ENCODE assay signal across 21 cellular contexts in genomic region chr4:121819216-121819980, GRCh38. TPM values are rescaled to one million over a fixed set of nuclear protein-coding genes. Genes with fewer than 3 reads are reported as not detected.
DNase-seq lines count a peak whose midpoint lies in the region; ATAC-seq and TF ChIP-seq lines count a peak whose summit lies in the region.
"Had no signal": no experiment of that assay in that cellular context is flagged by ENCODE, and none has a peak within 500 bp of the region (broad histone marks: within the 10 kb centered on the region; RNA-seq: fewer than 3 reads in every experiment).

No MANE protein-coding gene starts in this region.

- H3K36me3 ChIP-seq in ACC112 (ENCODE audit: insufficient read depth, low read length) (peaks cover 39% of the 10 kb centered on the region), esophagus squamous epithelium (peaks cover 0 to 64% (median 19%) of the 10 kb centered on the region in 3 donors)
- H3K36me3 ChIP-seq in CD8-positive, alpha-beta memory T cell (ENCODE audit: insufficient read depth, low read length) = peaks cover 12% of the 10 kb centered on the region
- H3K36me3 ChIP-seq: ovary had no signal

- H3K27ac Mint-ChIP-seq in CD8-positive, alpha-beta memory T cell = peak overlapping the region in 5 of 8 donors; percentile 2 to 72 (median 33)
- peak overlapping the region; percentile 4 for H3K27ac Mint-ChIP-seq in activated CD8-positive, alpha-beta T cell treated with anti-CD3 and anti-CD28 coated beads for 36 hours

- no peak for TF ChIP-seq POLR2A in esophagus squamous epithelium (IDR thresholded peaks at IDR 0.05)

- WGBS in esophagus squamous epithelium, 2 donors = 82 to 95% methylated on average over 2 of the region's 2 CpGs

- H3K27me3 ChIP-seq in ACC112 (ENCODE audit: insufficient read depth, low read length) = no peaks in the 10 kb centered on the region
- H3K27me3 ChIP-seq in CD8-positive, alpha-beta memory T cell (ENCODE audit: insufficient read depth, low read length, poor library complexity, severe bottlenecking) = no peaks in the 10 kb centered on the region
- H3K27me3 ChIP-seq in esophagus squamous epithelium = no peaks in the 10 kb centered on the region
- H3K27me3 ChIP-seq: adrenal gland, BE2C, hepatocyte, ovary, vagina had no signal

- no peak for TF ChIP-seq CTCF in activated CD8-positive, alpha-beta T cell treated with anti-CD3 and anti-CD28 coated beads for 36 hours (IDR thresholded peaks at IDR 0.05)
- no peak for TF ChIP-seq CTCF in esophagus squamous epithelium (IDR thresholded peaks at IDR 0.05)

- H3K4me1 ChIP-seq in ACC112 (ENCODE audit: control insufficient read depth, insufficient read depth, low read length, unreplicated experiment) (peaks cover 50% of the 10 kb centered on the region), esophagus squamous epithelium (peaks cover 0 to 24% (median 11%) of the 10 kb centered on the region in 3 donors)
- H3K4me1 ChIP-seq in CD8-positive, alpha-beta memory T cell (ENCODE audit: insufficient read depth, low read length) = peaks cover 4% of the 10 kb centered on the region
- H3K4me1 ChIP-seq: BE2C had no signal

- H3K27ac ChIP-seq in ACC112 (ENCODE audit: low read depth, low read length) (peak overlapping the region; percentile 12), esophagus squamous epithelium (no peak overlapping the region)
- H3K27ac ChIP-seq in CD8-positive, alpha-beta memory T cell (ENCODE audit: low read depth, low read length) = no peak overlapping the region
- H3K27ac ChIP-seq: adrenal gland, hepatocyte, ovary, vagina had no signal

- POLR2A ChIA-PET in CD8-positive, alpha-beta memory T cell (lab: Charles Lee) = interaction anchor here (0.6 kb wide), 1 partner anchor 748 kb away, joined by 3 read pairs; no protein-coding TSS in a partner anchor
- POLR2A ChIA-PET in activated CD8-positive, alpha-beta T cell treated with anti-CD3 and anti-CD28 coated beads for 36 hours (lab: Charles Lee) = interaction anchor here (1.0 to 1.2 kb wide), 2 partner anchors 9 to 11 kb away, joined by 3 read pairs; no protein-coding TSS in a partner anchor

- H3K4me3 ChIP-seq in ACC112 (ENCODE audit: low read depth, low read length) (peak overlapping the region; percentile 1; the same call in 1 of the 2 replicates), esophagus squamous epithelium (no peak overlapping the region)
- H3K4me3 ChIP-seq in CD8-positive, alpha-beta memory T cell (ENCODE audit: low read length) = no peak overlapping the region
- H3K4me3 ChIP-seq: adrenal gland, hepatocyte, ovary, smooth muscle cell, vagina had no signal

- H3K9me3 ChIP-seq in CD8-positive, alpha-beta memory T cell (ENCODE audit: low read length) = no peaks in the 10 kb centered on the region
- no peaks in the 10 kb centered on the region for H3K9me3 ChIP-seq in esophagus squamous epithelium
- H3K9me3 ChIP-seq: adrenal gland, BE2C, ovary, vagina had no signal

- H3K79me2 ChIP-seq in ACC112 (ENCODE audit: control insufficient read depth, insufficient read depth, low read length, unreplicated experiment) = peaks cover 72% of the 10 kb centered on the region

- peaks cover 0 to 48% (median 8%) of the 10 kb centered on the region in 3 donors for H3K36me3 Mint-ChIP-seq in CD8-positive, alpha-beta memory T cell
- peaks cover 57% of the 10 kb centered on the region for H3K36me3 Mint-ChIP-seq in activated CD8-positive, alpha-beta T cell treated with anti-CD3 and anti-CD28 coated beads for 36 hours (ENCODE audit: low read depth)

- H3K4me1 Mint-ChIP-seq in CD8-positive, alpha-beta memory T cell = peaks cover 17 to 38% (median 26%) of the 10 kb centered on the region in 3 donors
- H3K4me1 Mint-ChIP-seq in activated CD8-positive, alpha-beta T cell treated with anti-CD3 and anti-CD28 coated beads for 36 hours (ENCODE audit: low read depth) = peaks cover 29% of the 10 kb centered on the region

- intact Hi-C loops in activated CD8-positive, alpha-beta T cell treated with anti-CD3 and anti-CD28 coated beads for 36 hours (cut with micrococcal nuclease) = no loop called here
- intact Hi-C loops in esophagus squamous epithelium (cut with DNase I) = no loop called here

- no peak for ATAC-seq in activated CD8-positive, alpha-beta T cell treated with anti-CD3 and anti-CD28 coated beads for 36 hours
- ATAC-seq in GM21619 (IDR thresholded peaks at IDR 0.05; ENCODE audit: unreplicated experiment) (no peak), HG02610 (IDR thresholded peaks at IDR 0.05; ENCODE audit: unreplicated experiment) (no peak)
- ATAC-seq: stimulated activated naive CD8-positive, alpha-beta T cell treated with anti-CD3 and anti-CD28 coated beads, Interleukin-15, Interleukin-2, amounts not matched to agents 100 U/mL and 50 U/mL, for 24 hours had no signal

- CTCF ChIA-PET in CD8-positive, alpha-beta memory T cell (lab: Charles Lee) = interaction anchor here (0.9 kb wide), 1 partner anchor 11 kb away, joined by 3 read pairs; no protein-coding TSS in a partner anchor
- CTCF ChIA-PET in activated CD8-positive, alpha-beta T cell treated with anti-CD3 and anti-CD28 coated beads for 36 hours (lab: Charles Lee) = no interaction called here

- no peak for DNase-seq in CD8-positive, alpha-beta memory T cell
- no peak for DNase-seq in activated CD8-positive, alpha-beta T cell treated with anti-CD3 and anti-CD28 coated beads for 36 hours
- peak; percentile 33 for DNase-seq in fibroblast of gingiva (ENCODE audit: low read depth)
- no peak for DNase-seq in esophagus squamous epithelium (lab: John Stamatoyannopoulos, UW)
- no peak for DNase-seq in CD1c-positive myeloid dendritic cell (ENCODE audit: extremely low spot score)
- DNase-seq: adrenal gland; BE2C; erythroblast; HCEC 1CT; NCI-H1105 treated with DMSO at 0.1 percent for 48 hours; NCI-H2171 treated with DMSO at 0.1 percent for 48 hours; NK-92 treated with Interleukin-12 subunit alpha and Interleukin-12 subunit beta, amount 100 ng/mL, for 24 hours; ovary; SHP77 treated with DMSO at 0.1 percent for 48 hours; stimulated activated naive CD8-positive, alpha-beta T cell treated with anti-CD3 and anti-CD28 coated beads, Interleukin-15, Interleukin-2, amounts not matched to agents 100 U/mL and 50 U/mL, for 24 hours had no signal

- H2AFZ ChIP-seq in ACC112 (ENCODE audit: low read length, unreplicated experiment) = no peak overlapping the region
- H2AFZ ChIP-seq: hepatocyte had no signal

- no peaks in the 10 kb centered on the region for H3K9me3 Mint-ChIP-seq in CD8-positive, alpha-beta memory T cell
- no peaks in the 10 kb centered on the region for H3K9me3 Mint-ChIP-seq in activated CD8-positive, alpha-beta T cell treated with anti-CD3 and anti-CD28 coated beads for 36 hours

- H3K27me3 Mint-ChIP-seq in CD8-positive, alpha-beta memory T cell = peaks cover 0 to 2% of the 10 kb centered on the region in 2 donors
- H3K27me3 Mint-ChIP-seq in activated CD8-positive, alpha-beta T cell treated with anti-CD3 and anti-CD28 coated beads for 36 hours = no peaks in the 10 kb centered on the region

- H3K4me3 Mint-ChIP-seq in CD8-positive, alpha-beta memory T cell = no peak overlapping the region
- H3K4me3 Mint-ChIP-seq in activated CD8-positive, alpha-beta T cell treated with anti-CD3 and anti-CD28 coated beads for 36 hours = no peak overlapping the region

RNA-seq across cellular contexts. Expression of gene CCNA2, which starts 4.3 kb away (rescaled TPM):
- 10 to 100 TPM; 72.1 to 73.5 TPM for total RNA-seq in CD8-positive, alpha-beta memory T cell
- polyA plus RNA-seq in CD8-positive, alpha-beta memory T cell = 0.28 TPM
- total RNA-seq in activated CD8-positive, alpha-beta T cell treated with anti-CD3 and anti-CD28 coated beads for 36 hours = 100 to 1,000 TPM; 102 to 105 TPM
- total RNA-seq in esophagus squamous epithelium = 10 to 100 TPM; 11.6 to 43.5 (median 22.6) TPM

RNA-seq across cellular contexts. Expression of gene EXOSC9, which starts 18.3 kb away (rescaled TPM):
- total RNA-seq in CD8-positive, alpha-beta memory T cell = 10 to 100 TPM; 72.2 to 72.9 TPM
- 41.7 TPM for polyA plus RNA-seq in CD8-positive, alpha-beta memory T cell
- 10 to 100 TPM; 75.8 to 76.8 TPM for total RNA-seq in activated CD8-positive, alpha-beta T cell treated with anti-CD3 and anti-CD28 coated beads for 36 hours
- 10 to 100 TPM in 3 of 4 donors, 1 to 10 TPM in 1; 9.3 to 27.7 (median 23.9) TPM for total RNA-seq in esophagus squamous epithelium

RNA-seq across cellular contexts. Expression of gene BBS7, which starts 50.9 kb away (rescaled TPM):
- 10 to 100 TPM; 23.3 to 23.4 TPM for total RNA-seq in CD8-positive, alpha-beta memory T cell
- polyA plus RNA-seq in CD8-positive, alpha-beta memory T cell = 10.8 TPM
- total RNA-seq in activated CD8-positive, alpha-beta T cell treated with anti-CD3 and anti-CD28 coated beads for 36 hours = 10 to 100 TPM; 12.7 to 15.8 TPM
- 10 to 100 TPM; 10.5 to 16.6 (median 11.8) TPM for total RNA-seq in esophagus squamous epithelium

RNA-seq across cellular contexts. Expression of gene SMIM43, which starts 54.4 kb away (rescaled TPM):
- under 1 TPM; 0.44 to 0.47 TPM for total RNA-seq in CD8-positive, alpha-beta memory T cell
- polyA plus RNA-seq in CD8-positive, alpha-beta memory T cell = 0.23 TPM
- total RNA-seq in activated CD8-positive, alpha-beta T cell treated with anti-CD3 and anti-CD28 coated beads for 36 hours = not detected
- total RNA-seq in esophagus squamous epithelium = under 1 TPM in 1 of 4 donors, not detected in 3; 0.38 TPM
- total RNA-seq: hepatocyte, smooth muscle cell, vagina had no signal
- polyA plus RNA-seq: smooth muscle cell had no signal
